24 cellular contexts compared by ENCODE assay signal in genomic region chr3:112693186-112693585, GRCh38. TPM values are rescaled to one million over a fixed set of nuclear protein-coding genes. Genes with fewer than 3 reads are reported as not detected.
"Had no signal": no experiment of that assay in that cellular context is flagged by ENCODE, and none has a peak within 500 bp of the region (broad histone marks: within the 10 kb centered on the region; RNA-seq: fewer than 3 reads in every experiment).

No MANE protein-coding gene starts in this region.

- H3K4me2 ChIP-seq: neural progenitor cell had no signal

- H3K27ac ChIP-seq: adrenal gland, cardiac muscle cell, colonic mucosa, esophagus muscularis mucosa, heart right ventricle, left lung, lower lobe of right lung, neural progenitor cell, right lobe of liver, tibial nerve had no signal

- H3K4me3 ChIP-seq: adrenal gland, cardiac muscle cell, colonic mucosa, esophagus muscularis mucosa, heart right ventricle, left lung, lower lobe of right lung, neural progenitor cell, right lobe of liver, tibial nerve had no signal

- H3K9me3 ChIP-seq: adrenal gland, colonic mucosa, esophagus muscularis mucosa, left lung, lower lobe of right lung, right lobe of liver, tibial nerve had no signal

- DNase-seq: activated CD4-positive, alpha-beta T cell treated with anti-CD3 and anti-CD28 coated beads for 4 hours; activated CD4-positive, alpha-beta T cell treated with anti-CD3 and anti-CD28 coated beads, Interleukin-2, amount 50 U/mL, for 4 hours; activated naive CD4-positive, alpha-beta T cell treated with Interleukin-2 at 50 U/mL for 16 hours; activated naive CD8-positive, alpha-beta T cell treated with anti-CD3 and anti-CD28 coated beads for 36 hours; activated T-cell treated with anti-CD3 and anti-CD28 coated beads for 4 hours; activated T-cell treated with anti-CD3 and anti-CD28 coated beads, Interleukin-2, amount 50 U/mL, for 72 hours; adrenal gland; aorta; cerebellar nuclear complex; colonic mucosa; foreskin melanocyte; heart right ventricle; kidney glomerular epithelial cell; left lung; lower lobe of right lung; mesenchymal stem cell; natural killer cell; right lobe of liver; stimulated activated CD4-positive, alpha-beta T cell treated with anti-CD3 and anti-CD28 coated beads, Interleukin-2, amount 100 ng/mL, for 48 hours; stimulated activated naive CD4-positive, alpha-beta T cell treated with Interleukin-2 at 50 U/mL for 16 hours had no signal

- H3K27me3 ChIP-seq: adrenal gland, cardiac muscle cell, colonic mucosa, esophagus muscularis mucosa, heart right ventricle, left lung, neural progenitor cell, right lobe of liver, tibial nerve had no signal

- H2AFZ ChIP-seq: neural progenitor cell had no signal

- ATAC-seq: activated T-cell treated with anti-CD3 and anti-CD28 coated beads, Interleukin-2, amount 50 U/mL, for 72 hours; heart right ventricle; left lung; lower lobe of right lung; natural killer cell; right lobe of liver had no signal

- H3K4me1 ChIP-seq: adrenal gland, colonic mucosa, heart right ventricle, left lung, lower lobe of right lung, right lobe of liver, tibial nerve had no signal

- H3K9ac ChIP-seq: neural progenitor cell had no signal

- H3K36me3 ChIP-seq: adrenal gland, cardiac muscle cell, colonic mucosa, esophagus muscularis mucosa, heart right ventricle, left lung, lower lobe of right lung, neural progenitor cell, right lobe of liver, tibial nerve had no signal

RNA-seq across cellular contexts. Expression of gene CCDC80, which starts 52.2 kb away (rescaled TPM):
- total RNA-seq: activated naive CD8-positive, alpha-beta T cell treated with anti-CD3 and anti-CD28 coated beads for 36 hours; activated T-cell treated with anti-CD3 and anti-CD28 coated beads, Interleukin-2, amount 50 U/mL, for 72 hours had no signal
